10 cellular contexts compared by ENCODE assay signal in genomic region chr17:18388728-18389127, GRCh38. TPM values are rescaled to one million over a fixed set of nuclear protein-coding genes. Genes with fewer than 3 reads are reported as not detected.
"Had no signal": no experiment of that assay in that cellular context is flagged by ENCODE, and none has a peak within 500 bp of the region (broad histone marks: within the 10 kb centered on the region; RNA-seq: fewer than 3 reads in every experiment).

No MANE protein-coding gene starts in this region.

RNA-seq across cellular contexts. Expression of gene EVPLL, which starts 11.2 kb away (rescaled TPM):
- total RNA-seq: chondrocyte, dermis microvascular lymphatic vessel endothelial cell, endodermal cell, endothelial cell of umbilical vein, hepatocyte, left cardiac atrium, lung microvascular endothelial cell, myocyte, skeletal muscle tissue, spleen had no signal
- polyA plus RNA-seq: endothelial cell of umbilical vein, hepatocyte, spleen had no signal
